Comparison of ENCODE assay signal across 21 cellular contexts in genomic region chr9:121026768-121027167, GRCh38.
"Had no signal": no experiment of that assay in that cellular context is flagged by ENCODE, and none has a peak within 500 bp of the region (broad histone marks: within the 10 kb centered on the region; RNA-seq: fewer than 3 reads in every experiment).

No MANE protein-coding gene starts in this region.

- H3K9me3 ChIP-seq: lower lobe of right lung, psoas muscle, right atrium auricular region, suprapubic skin, uterus had no signal

- H3K36me3 ChIP-seq: cardiac muscle cell, lower lobe of right lung, right atrium auricular region, suprapubic skin, uterus had no signal

- H3K4me1 ChIP-seq: heart right ventricle, lower lobe of right lung, psoas muscle, right atrium auricular region, suprapubic skin, uterus had no signal

- DNase-seq: activated CD4-positive, alpha-beta T cell treated with anti-CD3 and anti-CD28 coated beads, Interleukin-2, amount 50 U/mL, for 4 hours; activated CD8-positive, alpha-beta memory T cell treated with anti-CD3 and anti-CD28 coated beads for 24 hours; activated CD8-positive, alpha-beta memory T cell treated with anti-CD3 and anti-CD28 coated beads, Interleukin-2, amount 50 U/mL, for 4 hours; activated effector memory CD4-positive, alpha-beta T cell treated with Interleukin-2 at 50 U/mL for 16 hours; activated naive CD4-positive, alpha-beta T cell treated with anti-CD3 and anti-CD28 coated beads, Interleukin-2, amount 10 ng/mL, durations not matched to agents 7 days and 5 days; activated T-cell treated with anti-CD3 and anti-CD28 coated beads, Interleukin-2, amount 50 U/mL, for 48 hours; heart right ventricle; left colon; lower lobe of right lung; naive thymus-derived CD4-positive, alpha-beta T cell; psoas muscle; stimulated activated CD4-positive, alpha-beta T cell treated with anti-CD3 and anti-CD28 coated beads, Interleukin-1b, Interleukin-23, amount 100 ng/mL, for 48 hours; T-helper 9 cell; uterus had no signal

- H3K4me3 ChIP-seq: cardiac muscle cell, heart right ventricle, lower lobe of right lung, psoas muscle, right atrium auricular region, suprapubic skin, tibial nerve, uterus had no signal

- FAIRE-seq: keratinocyte had no signal

- ATAC-seq: heart right ventricle; left colon; lower lobe of right lung; naive thymus-derived CD4-positive, alpha-beta T cell; psoas muscle; WTC11 had no signal

- H3K27me3 ChIP-seq: cardiac muscle cell, heart right ventricle, right atrium auricular region, suprapubic skin, tibial nerve, uterus had no signal

- H3K27ac ChIP-seq: cardiac muscle cell, epithelial cell of prostate, heart right ventricle, lower lobe of right lung, psoas muscle, right atrium auricular region, suprapubic skin, uterus had no signal
